Comparison of ENCODE assay signal across 17 cellular contexts in the genomic region with DNA sequence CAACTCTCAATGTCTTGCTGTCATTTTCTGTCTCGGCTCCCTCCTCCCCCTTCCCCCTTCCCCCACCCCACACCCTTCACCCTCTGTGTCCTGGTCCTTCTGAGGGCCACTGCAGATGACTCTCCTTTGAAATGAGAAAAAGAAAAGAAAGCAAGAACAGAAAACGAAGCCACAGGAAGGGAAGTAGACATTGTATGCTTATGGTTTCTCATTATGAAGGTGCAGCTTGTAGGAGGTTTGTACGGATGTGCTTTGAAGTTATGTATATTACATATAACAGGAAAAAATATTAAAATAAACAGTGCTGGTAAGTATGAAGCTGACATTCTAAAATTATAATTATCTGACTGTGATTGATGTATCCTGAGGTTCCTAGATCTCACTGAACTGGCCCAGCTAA.
"Had no signal": no experiment of that assay in that cellular context is flagged by ENCODE, and none has a peak within 500 bp of the region (broad histone marks: within the 10 kb centered on the region; RNA-seq: fewer than 3 reads in every experiment).

No MANE protein-coding gene starts in this region.

- H3K4me3 Mint-ChIP-seq: dendritic cell treated with granulocyte-macrophage colony-stimulating factor and Interleukin-4, amounts not matched to agents 40 ng/mL and 50 ng/mL, for 4 days; effector memory CD8-positive, alpha-beta T cell; stimulated activated memory B cell treated with anti-CD40 and anti-IgM and Interleukin-4, amounts not matched to agents 10 μg/mL and 1 μg/mL and 100 μg/mL, for 72 hours had no signal

- H3K9me3 Mint-ChIP-seq: dendritic cell treated with granulocyte-macrophage colony-stimulating factor and Interleukin-4, amounts not matched to agents 40 ng/mL and 50 ng/mL, for 4 days; effector memory CD8-positive, alpha-beta T cell; naive thymus-derived CD8-positive, alpha-beta T cell; stimulated activated memory B cell treated with anti-CD40 and anti-IgM and Interleukin-4, amounts not matched to agents 10 μg/mL and 1 μg/mL and 100 μg/mL, for 72 hours had no signal

- H3K36me3 Mint-ChIP-seq: naive thymus-derived CD8-positive, alpha-beta T cell; stimulated activated memory B cell treated with anti-CD40 and anti-IgM and Interleukin-4, amounts not matched to agents 10 μg/mL and 1 μg/mL and 100 μg/mL, for 72 hours had no signal

- H3K27ac Mint-ChIP-seq: dendritic cell treated with granulocyte-macrophage colony-stimulating factor and Interleukin-4, amounts not matched to agents 40 ng/mL and 50 ng/mL, for 4 days; effector memory CD8-positive, alpha-beta T cell; stimulated activated memory B cell treated with anti-CD40 and anti-IgM and Interleukin-4, amounts not matched to agents 10 μg/mL and 1 μg/mL and 100 μg/mL, for 72 hours had no signal

- H3K4me1 Mint-ChIP-seq: stimulated activated memory B cell treated with anti-CD40 and anti-IgM and Interleukin-4, amounts not matched to agents 10 μg/mL and 1 μg/mL and 100 μg/mL, for 72 hours had no signal

- DNase-seq: effector memory CD8-positive, alpha-beta T cell; gastrocnemius medialis; heart right ventricle; hypothalamus; islet precursor cell; mammary epithelial cell; naive thymus-derived CD8-positive, alpha-beta T cell; psoas muscle; retina; right lobe of liver; stimulated activated CD4-positive, alpha-beta T cell treated with anti-CD3 and anti-CD28 coated beads, Interleukin-4, amount 100 ng/mL, for 1 hour; stomach; substantia nigra; transverse colon had no signal

- ATAC-seq: effector memory CD8-positive, alpha-beta T cell; gastrocnemius medialis; heart right ventricle; left lobe of liver; naive thymus-derived CD8-positive, alpha-beta T cell; psoas muscle; right lobe of liver; stimulated activated memory B cell treated with anti-CD40 and anti-IgM and Interleukin-4, amounts not matched to agents 10 μg/mL and 1 μg/mL and 100 μg/mL, for 72 hours had no signal
